Comparison of ENCODE assay signal across 1 cellular context in the genomic region with DNA sequence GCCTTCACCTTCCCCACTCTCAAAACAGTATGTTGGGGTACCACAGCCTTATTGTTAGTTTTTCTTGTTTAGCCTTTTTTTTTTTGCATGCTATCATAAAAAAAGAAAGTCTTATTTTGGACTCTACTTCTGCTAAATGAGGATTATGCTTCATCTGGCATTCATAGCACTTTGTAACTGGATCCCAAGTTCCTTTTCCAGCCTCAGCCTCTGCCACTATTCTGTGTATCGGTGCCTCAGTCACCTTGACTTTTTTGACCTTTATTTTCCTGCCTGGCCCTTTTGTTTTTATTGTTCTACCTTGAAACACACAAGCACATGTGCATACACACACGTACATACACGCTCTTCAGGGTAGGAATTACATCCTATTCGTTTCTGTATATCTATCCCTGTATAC.
TF ChIP-seq lines count a peak whose summit lies in the region.

No MANE protein-coding gene starts in this region.

TF ChIP-seq in GM23338, 12 proteins besides CTCF, POLR2A, EP300 and RAD21:
- TF ChIP-seq, protein P1, sequence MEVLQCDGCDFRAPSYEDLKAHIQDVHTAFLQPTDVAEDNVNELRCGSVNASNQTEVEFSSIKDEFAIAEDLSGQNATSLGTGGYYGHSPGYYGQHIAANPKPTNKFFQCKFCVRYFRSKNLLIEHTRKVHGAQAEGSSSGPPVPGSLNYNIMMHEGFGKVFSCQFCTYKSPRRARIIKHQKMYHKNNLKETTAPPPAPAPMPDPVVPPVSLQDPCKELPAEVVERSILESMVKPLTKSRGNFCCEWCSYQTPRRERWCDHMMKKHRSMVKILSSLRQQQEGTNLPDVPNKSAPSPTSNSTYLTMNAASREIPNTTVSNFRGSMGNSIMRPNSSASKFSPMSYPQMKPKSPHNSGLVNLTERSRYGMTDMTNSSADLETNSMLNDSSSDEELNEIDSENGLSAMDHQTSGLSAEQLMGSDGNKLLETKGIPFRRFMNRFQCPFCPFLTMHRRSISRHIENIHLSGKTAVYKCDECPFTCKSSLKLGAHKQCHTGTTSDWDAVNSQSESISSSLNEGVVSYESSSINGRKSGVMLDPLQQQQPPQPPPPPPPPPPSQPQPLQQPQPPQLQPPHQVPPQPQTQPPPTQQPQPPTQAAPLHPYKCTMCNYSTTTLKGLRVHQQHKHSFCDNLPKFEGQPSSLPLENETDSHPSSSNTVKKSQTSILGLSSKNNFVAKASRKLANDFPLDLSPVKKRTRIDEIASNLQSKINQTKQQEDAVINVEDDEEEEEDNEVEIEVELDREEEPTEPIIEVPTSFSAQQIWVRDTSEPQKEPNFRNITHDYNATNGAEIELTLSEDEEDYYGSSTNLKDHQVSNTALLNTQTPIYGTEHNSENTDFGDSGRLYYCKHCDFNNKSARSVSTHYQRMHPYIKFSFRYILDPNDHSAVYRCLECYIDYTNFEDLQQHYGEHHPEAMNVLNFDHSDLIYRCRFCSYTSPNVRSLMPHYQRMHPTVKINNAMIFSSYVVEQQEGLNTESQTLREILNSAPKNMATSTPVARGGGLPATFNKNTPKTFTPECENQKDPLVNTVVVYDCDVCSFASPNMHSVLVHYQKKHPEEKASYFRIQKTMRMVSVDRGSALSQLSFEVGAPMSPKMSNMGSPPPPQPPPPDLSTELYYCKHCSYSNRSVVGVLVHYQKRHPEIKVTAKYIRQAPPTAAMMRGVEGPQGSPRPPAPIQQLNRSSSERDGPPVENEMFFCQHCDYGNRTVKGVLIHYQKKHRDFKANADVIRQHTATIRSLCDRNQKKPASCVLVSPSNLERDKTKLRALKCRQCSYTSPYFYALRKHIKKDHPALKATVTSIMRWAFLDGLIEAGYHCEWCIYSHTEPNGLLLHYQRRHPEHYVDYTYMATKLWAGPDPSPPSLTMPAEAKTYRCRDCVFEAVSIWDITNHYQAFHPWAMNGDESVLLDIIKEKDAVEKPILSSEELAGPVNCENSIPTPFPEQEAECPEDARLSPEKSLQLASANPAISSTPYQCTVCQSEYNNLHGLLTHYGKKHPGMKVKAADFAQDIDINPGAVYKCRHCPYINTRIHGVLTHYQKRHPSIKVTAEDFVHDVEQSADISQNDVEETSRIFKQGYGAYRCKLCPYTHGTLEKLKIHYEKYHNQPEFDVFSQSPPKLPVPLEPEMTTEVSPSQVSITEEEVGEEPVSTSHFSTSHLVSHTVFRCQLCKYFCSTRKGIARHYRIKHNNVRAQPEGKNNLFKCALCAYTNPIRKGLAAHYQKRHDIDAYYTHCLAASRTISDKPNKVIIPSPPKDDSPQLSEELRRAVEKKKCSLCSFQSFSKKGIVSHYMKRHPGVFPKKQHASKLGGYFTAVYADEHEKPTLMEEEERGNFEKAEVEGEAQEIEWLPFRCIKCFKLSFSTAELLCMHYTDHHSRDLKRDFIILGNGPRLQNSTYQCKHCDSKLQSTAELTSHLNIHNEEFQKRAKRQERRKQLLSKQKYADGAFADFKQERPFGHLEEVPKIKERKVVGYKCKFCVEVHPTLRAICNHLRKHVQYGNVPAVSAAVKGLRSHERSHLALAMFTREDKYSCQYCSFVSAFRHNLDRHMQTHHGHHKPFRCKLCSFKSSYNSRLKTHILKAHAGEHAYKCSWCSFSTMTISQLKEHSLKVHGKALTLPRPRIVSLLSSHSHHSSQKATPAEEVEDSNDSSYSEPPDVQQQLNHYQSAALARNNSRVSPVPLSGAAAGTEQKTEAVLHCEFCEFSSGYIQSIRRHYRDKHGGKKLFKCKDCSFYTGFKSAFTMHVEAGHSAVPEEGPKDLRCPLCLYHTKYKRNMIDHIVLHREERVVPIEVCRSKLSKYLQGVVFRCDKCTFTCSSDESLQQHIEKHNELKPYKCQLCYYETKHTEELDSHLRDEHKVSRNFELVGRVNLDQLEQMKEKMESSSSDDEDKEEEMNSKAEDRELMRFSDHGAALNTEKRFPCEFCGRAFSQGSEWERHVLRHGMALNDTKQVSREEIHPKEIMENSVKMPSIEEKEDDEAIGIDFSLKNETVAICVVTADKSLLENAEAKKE (CRISPR knock-in tag; IDR thresholded peaks at IDR 0.05): no peak
- TF ChIP-seq NANOG (IDR thresholded peaks at IDR 0.05; ENCODE audit: borderline replicate concordance) (no peak), ZNF331 (CRISPR knock-in tag; IDR thresholded peaks at IDR 0.05; ENCODE audit: low read depth) (no peak), POLR2AphosphoS5 (IDR thresholded peaks at IDR 0.05; ENCODE audit: low read depth) (no peak), ZNF114 (CRISPR knock-in tag; IDR thresholded peaks at IDR 0.05) (no peak), CREB1 (CRISPR knock-in tag; IDR thresholded peaks at IDR 0.05; ENCODE audit: low read depth) (no peak)
- TF ChIP-seq, protein P2, sequence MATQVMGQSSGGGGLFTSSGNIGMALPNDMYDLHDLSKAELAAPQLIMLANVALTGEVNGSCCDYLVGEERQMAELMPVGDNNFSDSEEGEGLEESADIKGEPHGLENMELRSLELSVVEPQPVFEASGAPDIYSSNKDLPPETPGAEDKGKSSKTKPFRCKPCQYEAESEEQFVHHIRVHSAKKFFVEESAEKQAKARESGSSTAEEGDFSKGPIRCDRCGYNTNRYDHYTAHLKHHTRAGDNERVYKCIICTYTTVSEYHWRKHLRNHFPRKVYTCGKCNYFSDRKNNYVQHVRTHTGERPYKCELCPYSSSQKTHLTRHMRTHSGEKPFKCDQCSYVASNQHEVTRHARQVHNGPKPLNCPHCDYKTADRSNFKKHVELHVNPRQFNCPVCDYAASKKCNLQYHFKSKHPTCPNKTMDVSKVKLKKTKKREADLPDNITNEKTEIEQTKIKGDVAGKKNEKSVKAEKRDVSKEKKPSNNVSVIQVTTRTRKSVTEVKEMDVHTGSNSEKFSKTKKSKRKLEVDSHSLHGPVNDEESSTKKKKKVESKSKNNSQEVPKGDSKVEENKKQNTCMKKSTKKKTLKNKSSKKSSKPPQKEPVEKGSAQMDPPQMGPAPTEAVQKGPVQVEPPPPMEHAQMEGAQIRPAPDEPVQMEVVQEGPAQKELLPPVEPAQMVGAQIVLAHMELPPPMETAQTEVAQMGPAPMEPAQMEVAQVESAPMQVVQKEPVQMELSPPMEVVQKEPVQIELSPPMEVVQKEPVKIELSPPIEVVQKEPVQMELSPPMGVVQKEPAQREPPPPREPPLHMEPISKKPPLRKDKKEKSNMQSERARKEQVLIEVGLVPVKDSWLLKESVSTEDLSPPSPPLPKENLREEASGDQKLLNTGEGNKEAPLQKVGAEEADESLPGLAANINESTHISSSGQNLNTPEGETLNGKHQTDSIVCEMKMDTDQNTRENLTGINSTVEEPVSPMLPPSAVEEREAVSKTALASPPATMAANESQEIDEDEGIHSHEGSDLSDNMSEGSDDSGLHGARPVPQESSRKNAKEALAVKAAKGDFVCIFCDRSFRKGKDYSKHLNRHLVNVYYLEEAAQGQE (IDR thresholded peaks at IDR 0.05; ENCODE audit: unreplicated experiment): no peak
